8 cellular contexts compared by ENCODE assay signal in genomic region chr4:6200922-6201362, GRCh38. TPM values are rescaled to one million over a fixed set of nuclear protein-coding genes. Genes with fewer than 3 reads are reported as not detected.
A peak's percentile ranks its signal among the peaks of the same experiment; 100 is the strongest.
DNase-seq lines count a peak whose midpoint lies in the region; ATAC-seq and TF ChIP-seq lines count a peak whose summit lies in the region.

No MANE protein-coding gene starts in this region.

- peaks cover 8% of the 10 kb centered on the region for H3K9me3 Mint-ChIP-seq in WTC11

- no peak; the same call in 1 of the 2 replicates for ATAC-seq in WTC11
- ATAC-seq in GM19397 (IDR thresholded peaks at IDR 0.05; ENCODE audit: unreplicated experiment), result no peak

- H3K36me3 ChIP-seq in H7 (replicated peaks; ENCODE audit: control insufficient read depth, insufficient read depth, low read length), result no peaks in the 10 kb centered on the region
- H3K36me3 ChIP-seq in SK-N-SH (replicated peaks in 1 of 2; ENCODE audit: control insufficient read depth in 1 of 2, insufficient read depth in 2 of 2, low read length in 1 of 2), result no peaks in the 10 kb centered on the region

- H3K27me3 Mint-ChIP-seq in WTC11 (ENCODE audit: low read depth), result peaks cover 45% of the 10 kb centered on the region

- peak overlapping the region; percentile 72 for H3K4me3 ChIP-seq in H7 (ENCODE audit: insufficient read depth, low read depth, low read length)
- peak overlapping the region; percentile 24 for H3K4me3 ChIP-seq in mononuclear cell (ENCODE audit: low read length)
- H3K4me3 ChIP-seq in SK-N-SH (ENCODE audit: low read depth in 2 of 2, low read length in 1 of 2), result peak overlapping the region in 1 of 2 experiments; percentile 37; a peak in 1 of 4 replicates

- CTCF ChIA-PET in WTC11 (lab: Charles Lee) (interaction anchor here (0.6 to 2.8 kb wide), 13 partner anchors 10 to 729 kb away, joined by 3 to 22 read pairs (median 5); no protein-coding TSS in a partner anchor), SK-N-SH (lab: Yijun Ruan, JAX) (interaction anchor here (1.0 to 2.8 kb wide), 7 partner anchors 10 to 203 kb away, joined by 3 to 12 read pairs (median 3); partner anchors contain the start of gene C4orf50)

- TF ChIP-seq EP300 in SK-N-SH (IDR thresholded peaks at IDR 0.05; ENCODE audit: borderline replicate concordance in 1 of 2, low read depth in 1 of 2, low read length in 1 of 2), result no peak

- POLR2A ChIA-PET in WTC11 (lab: Charles Lee), result interaction anchor here (1.2 kb wide), 1 partner anchor 10 kb away, joined by 4 read pairs; no protein-coding TSS in a partner anchor
- POLR2A ChIA-PET in SK-N-SH (lab: Yijun Ruan, JAX), result interaction anchor here (0.8 to 3.1 kb wide), 3 partner anchors 21 to 90 kb away, joined by 3 to 27 read pairs (median 5); no protein-coding TSS in a partner anchor

- peak overlapping the region in 1 of 2 experiments; percentile 67; a peak in 1 of 4 replicates for H3K27ac ChIP-seq in SK-N-SH (ENCODE audit: low read depth in 2 of 2, low read length in 1 of 2)

- H2AFZ ChIP-seq in SK-N-SH (ENCODE audit: low read depth), result no peak overlapping the region

- no peak overlapping the region for H3K4me2 ChIP-seq in SK-N-SH

- WGBS in SK-N-SH (ENCODE audit: low lambda C conversion rate), result 14% methylated on average over 7 of the region's 15 CpGs

- H3K9me3 ChIP-seq in mononuclear cell (ENCODE audit: low read depth, low read length) (no peaks in the 10 kb centered on the region), SK-N-SH (no peaks in the 10 kb centered on the region)

- H3K4me3 Mint-ChIP-seq in WTC11, result peak overlapping the region; percentile 67

- H3K4me1 ChIP-seq in mononuclear cell (ENCODE audit: insufficient read depth, low read length), result peaks cover 3% of the 10 kb centered on the region
- peaks cover 0 to 39% of the 10 kb centered on the region in 2 experiments; a peak in 1 of 4 replicates for H3K4me1 ChIP-seq in SK-N-SH (ENCODE audit: control insufficient read depth in 1 of 2, insufficient read depth in 2 of 2, low read depth in 1 of 2, low read length in 1 of 2)

- TF ChIP-seq CTCF in WTC11 (IDR thresholded peaks at IDR 0.05) (no peak), GM13977 (IDR thresholded peaks at IDR 0.05; ENCODE audit: extremely low read depth, insufficient read depth, missing control alignments) (no peak), SK-N-SH (IDR thresholded peaks at IDR 0.05) (no peak)

- H3K9me2 ChIP-seq in SK-N-SH, result no peaks in the 10 kb centered on the region

- H4K20me1 ChIP-seq in SK-N-SH (ENCODE audit: insufficient read depth), result no peaks in the 10 kb centered on the region

- no peaks in the 10 kb centered on the region for H3F3A ChIP-seq in SK-N-SH (replicated peaks; ENCODE audit: insufficient read depth)

- no peak overlapping the region for H3K27ac Mint-ChIP-seq in WTC11

- TF ChIP-seq RAD21 in SK-N-SH (IDR thresholded peaks at IDR 0.05; ENCODE audit: low read length), result no peak

- DNase-seq in COLO668 (lab: John Stamatoyannopoulos, UW; ENCODE audit: unreplicated experiment) (peak; percentile 78), H7 (no peak), WTC11 (ENCODE audit: low spot score) (no peak), GM13977 (ENCODE audit: low spot score) (no peak), inferior parietal cortex (ENCODE audit: extremely low spot score) (no peak), SK-N-SH (no peak)

- H3K36me3 Mint-ChIP-seq in WTC11, result peaks cover 3% of the 10 kb centered on the region; the same call in 1 of the 2 replicates

- H3K79me2 ChIP-seq in SK-N-SH (ENCODE audit: insufficient read depth), result no peaks in the 10 kb centered on the region

- H3K27me3 ChIP-seq in H7 (ENCODE audit: control insufficient read depth, insufficient read depth, low read length), result peaks cover 26% of the 10 kb centered on the region
- H3K27me3 ChIP-seq in mononuclear cell (ENCODE audit: insufficient read depth, low read length), result peaks cover 15% of the 10 kb centered on the region
- no peaks in the 10 kb centered on the region for H3K27me3 ChIP-seq in SK-N-SH (ENCODE audit: insufficient read depth)

- H3K9ac ChIP-seq in SK-N-SH, result no peak overlapping the region

- peaks cover 31% of the 10 kb centered on the region for H3K4me1 Mint-ChIP-seq in WTC11

- in situ Hi-C loops in GM13977 (cut with MboI; ENCODE audit: low pct_unique_long_range_greater_than_20kb, low sequenced_read_pairs, unreplicated experiment), result no loop called here

TF ChIP-seq in WTC11, 78 proteins besides CTCF, POLR2A, EP300 and RAD21:
- TF ChIP-seq SP1 (CRISPR knock-in tag; conservative IDR thresholded peaks at IDR 0.05), result 0 out of 2 replicates have a peak, but pooled peaks have one; percentile 13
- no peak for TF ChIP-seq ZBTB43 (CRISPR knock-in tag; IDR thresholded peaks at IDR 0.05)

TF ChIP-seq in SK-N-SH, 30 proteins besides CTCF, POLR2A, EP300 and RAD21:
- TF ChIP-seq RFX5 (IDR thresholded peaks at IDR 0.05; ENCODE audit: low read length) (no peak), CHD2 (IDR thresholded peaks at IDR 0.05; ENCODE audit: low read length, partially characterized antibody) (no peak), MEF2A (IDR thresholded peaks at IDR 0.05; ENCODE audit: borderline replicate concordance, low read depth) (no peak), FOXM1 (IDR thresholded peaks at IDR 0.05; ENCODE audit: low read depth) (no peak), EZH2phosphoT487 (IDR thresholded peaks at IDR 0.05; ENCODE audit: borderline replicate concordance, low read depth) (no peak), FOXJ3 (CRISPR knock-in tag; IDR thresholded peaks at IDR 0.05) (no peak), USF1 (IDR thresholded peaks at IDR 0.05; ENCODE audit: borderline replicate concordance, low read depth) (no peak), FOSL2 (IDR thresholded peaks at IDR 0.05; ENCODE audit: borderline replicate concordance, low read depth) (no peak), REST (IDR thresholded peaks at IDR 0.05; ENCODE audit: low read depth, low read length) (no peak), POLR2AphosphoS5 (IDR thresholded peaks at IDR 0.05; ENCODE audit: low read depth, low read length) (no peak), JUND (IDR thresholded peaks at IDR 0.05) (no peak), MXI1 (IDR thresholded peaks at IDR 0.05; ENCODE audit: low read depth, low read length) (no peak), ELF1 (IDR thresholded peaks at IDR 0.05) (no peak), TEAD4 (IDR thresholded peaks at IDR 0.05; ENCODE audit: borderline replicate concordance, insufficient read depth) (no peak), NFIC (IDR thresholded peaks at IDR 0.05; ENCODE audit: borderline replicate concordance) (no peak), USF2 (IDR thresholded peaks at IDR 0.05; ENCODE audit: borderline replicate concordance, low read depth, low read length) (no peak), TAF1 (IDR thresholded peaks at IDR 0.05; ENCODE audit: borderline replicate concordance, low read depth, low read length) (no peak)

RNA-seq across cellular contexts. Expression of gene JAKMIP1, which starts 0.6 kb away (rescaled TPM):
- total RNA-seq in H7 (2014; rRNA removed; shearing (Covaris generic)), result 8.2 and 10.3 TPM in 2 replicates
- total RNA-seq in WTC11 (2021) (4.0 to 5.6 TPM (median 5.4 TPM) in 3 replicates), mononuclear cell (1.4 TPM)
- 0.54 and 1.0 TPM in 2 replicates for polyA plus RNA-seq in SK-N-SH (2012; rRNA removed)
- 0.98 and 1.7 TPM in 2 replicates for polyA plus RNA-seq in SK-N-SH (2012; cell fraction: cytosol; rRNA removed)
- 0.17 and 0.63 TPM in 2 replicates for polyA plus RNA-seq in SK-N-SH (2012; cell fraction: nucleus; rRNA removed)
